Comparison of ENCODE assay signal across 8 cellular contexts in genomic region chr4:52751349-52751911, GRCh38. TPM values are rescaled to one million over a fixed set of nuclear protein-coding genes. Genes with fewer than 3 reads are reported as not detected.
A peak's percentile ranks its signal among the peaks of the same experiment; 100 is the strongest.
DNase-seq lines count a peak whose midpoint lies in the region; ATAC-seq and TF ChIP-seq lines count a peak whose summit lies in the region.

Gene ERVMER34-1, minus strand, starts transcription at chr4:52751425. Its CDS starts 5,905 bp downstream, at chr4:52745520.

- no peaks in the 10 kb centered on the region for H3K9me2 ChIP-seq in MM.1S (replicated peaks; ENCODE audit: insufficient read depth, low read length)

- no peaks in the 10 kb centered on the region for H4K20me1 ChIP-seq in MM.1S (ENCODE audit: insufficient read depth, low read length)

- H3K4me3 ChIP-seq in GM12864 (ENCODE audit: low read depth, low read length) (peak within 1 kb of the TSS; percentile 46), endocrine pancreas (ENCODE audit: control insufficient read depth, insufficient read depth, low read length) (no peak within 1 kb of the TSS), mesenchymal stem cell (ENCODE audit: insufficient read depth in 1 of 2, low read depth in 1 of 2, low read length in 2 of 2) (peak within 1 kb of the TSS; percentile 50 to 76), transverse colon (peak within 1 kb of the TSS; percentile 32 to 81 (median 40)), MM.1S (ENCODE audit: low read length) (no peak within 1 kb of the TSS)

- H3K27me3 ChIP-seq in endocrine pancreas (ENCODE audit: control insufficient read depth, insufficient read depth, low read length) (peaks cover 4% of the 10 kb centered on the region), mesenchymal stem cell (ENCODE audit: control insufficient read depth in 1 of 2, insufficient read depth in 1 of 2, low read length in 2 of 2) (peaks cover 0 to 58% of the 10 kb centered on the region in 2 experiments), transverse colon (peaks cover 27% of the 10 kb centered on the region), MM.1S (replicated peaks; ENCODE audit: insufficient read depth, low read length) (peaks cover 3% of the 10 kb centered on the region; the same call in 1 of the 2 replicates)

- H3F3A ChIP-seq in MM.1S (ENCODE audit: insufficient read depth, low read length), result peaks cover 4% of the 10 kb centered on the region

- H3K79me1 ChIP-seq in mesenchymal stem cell (replicated peaks; ENCODE audit: low read length, poor library complexity, severe bottlenecking), result no peaks in the 10 kb centered on the region

- H4K91ac ChIP-seq in mesenchymal stem cell (ENCODE audit: low read length), result no peak within 1 kb of the TSS

- H2BK15ac ChIP-seq in mesenchymal stem cell (ENCODE audit: low read depth, poor library complexity, severe bottlenecking), result peak within 1 kb of the TSS; percentile 48

- no peak for ATAC-seq in HG03139 (IDR thresholded peaks at IDR 0.05; ENCODE audit: unreplicated experiment)

- H3K79me2 ChIP-seq in MM.1S (ENCODE audit: low read length), result no peaks in the 10 kb centered on the region

- H3K27ac ChIP-seq in mesenchymal stem cell (ENCODE audit: low read length, poor library complexity, severe bottlenecking) (no peak within 1 kb of the TSS), transverse colon (peak within 1 kb of the TSS in 2 of 4 donors; percentile 27 to 42), MM.1S (ENCODE audit: low read length) (no peak within 1 kb of the TSS)

- no peaks in the 10 kb centered on the region for H3K36me3 ChIP-seq in endocrine pancreas (ENCODE audit: control insufficient read depth, insufficient read depth, low read length)
- H3K36me3 ChIP-seq in mesenchymal stem cell (ENCODE audit: control insufficient read depth in 1 of 2, insufficient read depth in 2 of 2, low read depth in 1 of 2, low read length in 2 of 2), result peaks cover 0 to 3% of the 10 kb centered on the region in 2 experiments
- no peaks in the 10 kb centered on the region for H3K36me3 ChIP-seq in transverse colon
- H3K36me3 ChIP-seq in MM.1S (replicated peaks; ENCODE audit: insufficient read depth, low read length), result no peaks in the 10 kb centered on the region

- peak within 1 kb of the TSS; percentile 24 for H4K8ac ChIP-seq in mesenchymal stem cell (ENCODE audit: low read length)

- H2AFZ ChIP-seq in mesenchymal stem cell (ENCODE audit: low read depth, low read length), result peak within 1 kb of the TSS; percentile 42
- no peak within 1 kb of the TSS for H2AFZ ChIP-seq in MM.1S (ENCODE audit: low read length)

- H3K9me3 ChIP-seq in endocrine pancreas (ENCODE audit: control insufficient read depth, low read length) (no peaks in the 10 kb centered on the region), mesenchymal stem cell (ENCODE audit: control insufficient read depth, low read length) (no peaks in the 10 kb centered on the region), transverse colon (no peaks in the 10 kb centered on the region), MM.1S (replicated peaks; ENCODE audit: insufficient read depth, low read length) (no peaks in the 10 kb centered on the region)

- no peak for DNase-seq in GM12864 (ENCODE audit: low read depth)
- DNase-seq in SK-N-DZ (ENCODE audit: low spot score), result peak; percentile 13
- DNase-seq in mesenchymal stem cell, result peak; percentile 57
- peak; percentile 62 for DNase-seq in transverse colon
- DNase-seq in SHP77 treated with DMSO at 0.1 percent for 48 hours (lab: John Stamatoyannopoulos, UW), result no peak
- no peak for DNase-seq in MM.1S

- TF ChIP-seq CTCF in GM12864 (IDR thresholded peaks at IDR 0.05; ENCODE audit: low read depth, low read length, missing control alignments) (no peak), transverse colon (IDR thresholded peaks at IDR 0.05) (no peak), MM.1S (IDR thresholded peaks at IDR 0.05; ENCODE audit: low read length) (no peak)

- in situ Hi-C loops in transverse colon (cut with MboI; ENCODE audit: low pct_ligation_motif_present in 1 of 4, low pct_unique_long_range_greater_than_20kb in 1 of 4, low sequenced_read_pairs in 3 of 4), result no loop called here

- WGBS in mesenchymal stem cell, result 27% methylated on average over 38 of the region's 38 CpGs
- WGBS in transverse colon (ENCODE audit: low coverage in 1 of 2), 2 donors, result 19% methylated on average over 37 of the region's 38 CpGs; no CpG with 5 or more reads in 1 of the 2 donors

- H3K9ac ChIP-seq in endocrine pancreas (ENCODE audit: control insufficient read depth, insufficient read depth, low read length), result peak within 1 kb of the TSS; percentile 36
- H3K9ac ChIP-seq in mesenchymal stem cell (ENCODE audit: low read length), result no peak within 1 kb of the TSS
- no peak within 1 kb of the TSS for H3K9ac ChIP-seq in MM.1S (ENCODE audit: low read length)

- intact Hi-C loops in transverse colon (cut with DNase I; ENCODE audit: low total_unique reads), result no loop called here

- H2BK12ac ChIP-seq in mesenchymal stem cell (ENCODE audit: low read length in 2 of 2), result peak within 1 kb of the TSS in 1 of 2 experiments; percentile 39

- H3K23ac ChIP-seq in mesenchymal stem cell (ENCODE audit: low read length in 2 of 2), result peak within 1 kb of the TSS in 1 of 2 experiments; percentile 42

- no peak within 1 kb of the TSS for H2BK5ac ChIP-seq in mesenchymal stem cell (ENCODE audit: low read depth, low read length, poor library complexity, severe bottlenecking)

- H2AK5ac ChIP-seq in mesenchymal stem cell (ENCODE audit: low read length, severe bottlenecking), result no peak within 1 kb of the TSS

- H3K4me1 ChIP-seq in endocrine pancreas (ENCODE audit: control insufficient read depth, insufficient read depth, low read length) (no peaks in the 10 kb centered on the region), mesenchymal stem cell (ENCODE audit: control insufficient read depth, insufficient read depth, low read depth, low read length) (peaks cover 12% of the 10 kb centered on the region), transverse colon (peaks cover 0 to 16% (median 14%) of the 10 kb centered on the region in 4 donors), MM.1S (ENCODE audit: low read length) (peaks cover 11% of the 10 kb centered on the region)

- no peak for TF ChIP-seq POLR2A in transverse colon (IDR thresholded peaks at IDR 0.05)

- no peak within 1 kb of the TSS for H2BK120ac ChIP-seq in mesenchymal stem cell (ENCODE audit: low read depth, low read length)

- H3K4me2 ChIP-seq in mesenchymal stem cell (ENCODE audit: low read length, poor library complexity, severe bottlenecking), result peak within 1 kb of the TSS; percentile 91
- H3K4me2 ChIP-seq in MM.1S (ENCODE audit: low read depth, low read length), result no peak within 1 kb of the TSS

- peak within 1 kb of the TSS in 1 of 2 experiments; percentile 80 for H3K14ac ChIP-seq in mesenchymal stem cell (ENCODE audit: low read length in 2 of 2)

- no peak for TF ChIP-seq EP300 in transverse colon (IDR thresholded peaks at IDR 0.05; ENCODE audit: low read depth)

- H3K18ac ChIP-seq in mesenchymal stem cell (ENCODE audit: low read depth in 1 of 2, low read length in 2 of 2), result no peak within 1 kb of the TSS

- no peak within 1 kb of the TSS for H3K4ac ChIP-seq in mesenchymal stem cell (ENCODE audit: low read depth in 1 of 2, low read length in 2 of 2)

RNA-seq across cellular contexts. Expression of gene ERVMER34-1, which starts in this region (rescaled TPM):
- polyA plus RNA-seq in SK-N-DZ (2014; cell fraction: cytosol; rRNA removed), result 0.16 and 0.17 TPM in 2 replicates
- not detected in 2 replicates for polyA plus RNA-seq in SK-N-DZ (2014; cell fraction: nucleus; rRNA removed)
- 0.75 TPM for polyA plus RNA-seq in mesenchymal stem cell (2013, experiment 1 of 2)
- polyA plus RNA-seq in mesenchymal stem cell (2013, experiment 2 of 2), result 0.63 TPM
- total RNA-seq in transverse colon, result under 1 TPM in 3 of 4 donors, not detected in 1; 0.20 to 0.32 (median 0.27) TPM

Comparison
In these comparisons a context has a peak if more than half of its experiments do, and no peak if none do; other contexts are left out.
1. Peak in DNase-seq and H3K4me3 ChIP-seq in transverse colon; RNA of the gene not detected or under 1 TPM.
2. DNase-seq: peak in SK-N-DZ (single experiment) and mesenchymal stem cell (single experiment); none in GM12864 (single experiment), SHP77 treated with DMSO at 0.1 percent for 48 hours (single experiment) and MM.1S (single experiment).
3. H3K4me3 ChIP-seq: peak in GM12864 (single experiment) and mesenchymal stem cell (2 of 2); none in endocrine pancreas (single experiment) and MM.1S (single experiment).